ENCODE assay signal across 8 cellular contexts in genomic region chr1:192805832-192806323, GRCh38. TPM values are rescaled to one million over a fixed set of nuclear protein-coding genes. Genes with fewer than 3 reads are reported as not detected.
DNase-seq lines count a peak whose midpoint lies in the region; ATAC-seq and TF ChIP-seq lines count a peak whose summit lies in the region.

No MANE protein-coding gene starts in this region.

- H3K4me1 ChIP-seq in adipocyte (ENCODE audit: control insufficient read depth, insufficient read depth, low read length) (peaks cover 38% of the 10 kb centered on the region), thoracic aorta (ENCODE audit: control insufficient read depth in 1 of 2, low read depth in 2 of 2) (peaks cover 9 to 17% of the 10 kb centered on the region in 2 donors)

- ATAC-seq in GM18520 (IDR thresholded peaks at IDR 0.05; ENCODE audit: unreplicated experiment) (peak; percentile 25), HG03060 (IDR thresholded peaks at IDR 0.05; ENCODE audit: low read depth, unreplicated experiment) (peak; percentile 40), thoracic aorta (ENCODE audit: insufficient number of reproducible peaks, low FRiP score, low read depth) (no peak), HG02840 (IDR thresholded peaks at IDR 0.05; ENCODE audit: low FRiP score, unreplicated experiment) (no peak)

- DNase-seq in DMS 273 (lab: John Stamatoyannopoulos, UW; ENCODE audit: unreplicated experiment) (peak; percentile 67), NCI-H226 (peak; percentile 80), adipocyte (ENCODE audit: low read depth) (peak; percentile 94), inferior parietal cortex (ENCODE audit: extremely low spot score) (peak; percentile 72), thoracic aorta (ENCODE audit: low spot score) (no peak)

- no peak overlapping the region for H3K9ac ChIP-seq in adipocyte (ENCODE audit: low read length)

- H3K27me3 ChIP-seq in adipocyte (replicated peaks; ENCODE audit: control insufficient read depth, insufficient read depth, low read length) (no peaks in the 10 kb centered on the region), thoracic aorta (replicated peaks; ENCODE audit: insufficient read depth) (no peaks in the 10 kb centered on the region)

- no peak overlapping the region for H3K27ac ChIP-seq in thoracic aorta

- TF ChIP-seq CTCF in thoracic aorta (IDR thresholded peaks at IDR 0.05), result peak; percentile 60

- H3K9me3 ChIP-seq in adipocyte (ENCODE audit: control insufficient read depth, low read length) (no peaks in the 10 kb centered on the region), thoracic aorta (no peaks in the 10 kb centered on the region)

- H3K4me3 ChIP-seq in adipocyte (ENCODE audit: low read length), result no peak overlapping the region
- H3K4me3 ChIP-seq in thoracic aorta, result no peak overlapping the region

- peaks cover 8% of the 10 kb centered on the region for H3K36me3 ChIP-seq in adipocyte (ENCODE audit: control insufficient read depth, insufficient read depth, low read length, severe bottlenecking)
- H3K36me3 ChIP-seq in thoracic aorta, result no peaks in the 10 kb centered on the region

RNA-seq across cellular contexts. Expression of gene RGS2, which starts 3.0 kb away (rescaled TPM):
- total RNA-seq in thoracic aorta, result 100 to 1,000 TPM in 1 of 2 donors, 10 to 100 TPM in 1; 85.2 to 188 TPM

Comparison
In these comparisons a context has a peak if more than half of its experiments do, and no peak if none do; other contexts are left out.
1. ATAC-seq: peak in GM18520 (single experiment) and HG03060 (single experiment); none in thoracic aorta (single experiment) and HG02840 (single experiment).